Comparison of ENCODE assay signal across 17 cellular contexts in genomic region chr5:133884525-133885311, GRCh38.
DNase-seq lines count a peak whose midpoint lies in the region; ATAC-seq and TF ChIP-seq lines count a peak whose summit lies in the region.
"Had no signal": no experiment of that assay in that cellular context is flagged by ENCODE, and none has a peak within 500 bp of the region (broad histone marks: within the 10 kb centered on the region; RNA-seq: fewer than 3 reads in every experiment).

No MANE protein-coding gene starts in this region.

- H3K27ac ChIP-seq in SJCRH30 = peak overlapping the region; percentile 77
- H3K27ac ChIP-seq: foreskin keratinocyte, neutrophil, right lobe of liver, RWPE1, uterus had no signal

- H3K36me3 ChIP-seq in SJCRH30 = no peaks in the 10 kb centered on the region
- H3K36me3 ChIP-seq: HAP-1, neutrophil, right lobe of liver, uterus had no signal

- intact Hi-C loops in sciatic nerve (cut with DNase I) = no loop called here

- DNase-seq in ELF-1 (ENCODE audit: low read depth, low spot score) (peak; percentile 10), SJCRH30 (peak; percentile 67 to 68), fibroblast of villous mesenchyme (ENCODE audit: low read depth) (peak; percentile 62), sciatic nerve (ENCODE audit: low spot score) (peak; percentile 72), NCI-H146 (lab: John Stamatoyannopoulos, UW) (no peak)
- no peak for DNase-seq in activated CD4-positive, alpha-beta T cell treated with anti-CD3 and anti-CD28 coated beads for 1 hour
- DNase-seq: activated CD4-positive, alpha-beta T cell treated with anti-CD3 and anti-CD28 coated beads, Interleukin-2, amount 10 ng/mL, durations not matched to agents 24 days and 14 days; foreskin keratinocyte; MV-4-11; NK-92 treated with Interleukin-12 subunit alpha and Interleukin-12 subunit beta, amount 100 ng/mL, for 24 hours; right lobe of liver; stimulated activated CD4-positive, alpha-beta T cell treated with anti-CD3 and anti-CD28 coated beads, Interleukin-2, amount 100 ng/mL, for 24 hours had no signal

- H3K4me1 ChIP-seq in SJCRH30 = peaks cover 64% of the 10 kb centered on the region
- H3K4me1 ChIP-seq: foreskin keratinocyte, HAP-1, right lobe of liver, uterus had no signal

- H3K9me3 ChIP-seq in SJCRH30 (replicated peaks) = no peaks in the 10 kb centered on the region
- H3K9me3 ChIP-seq: HAP-1, neutrophil, right lobe of liver, uterus had no signal

- peak; percentile 67 for ATAC-seq in sciatic nerve
- ATAC-seq in HG03159 (IDR thresholded peaks at IDR 0.05; ENCODE audit: unreplicated experiment) = no peak
- ATAC-seq: foreskin keratinocyte, right lobe of liver had no signal

- no peak for TF ChIP-seq CTCF in fibroblast of villous mesenchyme (IDR thresholded peaks at IDR 0.05; ENCODE audit: insufficient read depth, low read depth, low read length)

- H3K27me3 ChIP-seq in SJCRH30 = no peaks in the 10 kb centered on the region
- H3K27me3 ChIP-seq: neutrophil, right lobe of liver, uterus had no signal

- H3K4me3 ChIP-seq in SJCRH30 = no peak overlapping the region
- no peak overlapping the region for H3K4me3 ChIP-seq in fibroblast of villous mesenchyme (ENCODE audit: low read depth, low read length)
- H3K4me3 ChIP-seq: HAP-1, right lobe of liver, uterus had no signal

Comparison
In these comparisons a context has a peak if more than half of its experiments do, and no peak if none do; other contexts are left out.
1. DNase-seq: peak in ELF-1 (single experiment), SJCRH30 (2 of 2), fibroblast of villous mesenchyme (single experiment) and sciatic nerve (single experiment); none in activated CD4-positive, alpha-beta T cell treated with anti-CD3 and anti-CD28 coated beads for 1 hour (single experiment) and NCI-H146 (single experiment).